In genomic region chr12:32107376-32108267, GRCh38 we compare ENCODE assay signal across 8 cellular contexts. TPM values are rescaled to one million over a fixed set of nuclear protein-coding genes. Genes with fewer than 3 reads are reported as not detected.
DNase-seq lines count a peak whose midpoint lies in the region; ATAC-seq and TF ChIP-seq lines count a peak whose summit lies in the region.

No MANE protein-coding gene starts in this region.

- ATAC-seq in GM18505 (IDR thresholded peaks at IDR 0.05; ENCODE audit: unreplicated experiment) (peak; percentile 2), lower lobe of right lung (peak; percentile 16 to 57), HG03108 (IDR thresholded peaks at IDR 0.05; ENCODE audit: unreplicated experiment) (no peak)
- peak; percentile 51 to 52 for ATAC-seq in activated CD4-positive, CD25-positive, alpha-beta regulatory T cell treated with anti-CD3 and anti-CD28 coated beads, Interleukin-2, amount 50 U/mL, for 24 hours

- DNase-seq in A172 (ENCODE audit: low spot score) (peak; percentile 56), HT1080 (ENCODE audit: low read depth) (peak; percentile 79), choroid plexus epithelial cell (ENCODE audit: low read depth) (peak; percentile 66), lower lobe of right lung (no peak)
- peak; percentile 1 for DNase-seq in stimulated activated CD8-positive, alpha-beta memory T cell treated with anti-CD3 and anti-CD28 coated beads, Interleukin-4, amount 100 ng/mL, for 24 hours (ENCODE audit: low read depth)

- peak; percentile 19 for TF ChIP-seq POLR2A in GM18505 (IDR thresholded peaks at IDR 0.05; ENCODE audit: borderline replicate concordance, extremely low read depth, insufficient read depth, insufficient read length)

- H3K4me3 ChIP-seq in choroid plexus epithelial cell (ENCODE audit: low read depth, low read length) (peak overlapping the region; percentile 82), lower lobe of right lung (peak overlapping the region; percentile 99)

- TF ChIP-seq CTCF in choroid plexus epithelial cell (conservative IDR thresholded peaks at IDR 0.05; ENCODE audit: low read depth, low read length) (no peak), lower lobe of right lung (IDR thresholded peaks at IDR 0.05) (no peak)

- peaks cover 23% of the 10 kb centered on the region for H3K4me1 ChIP-seq in lower lobe of right lung

- intact Hi-C loops in lower lobe of right lung (cut with DNase I), result no loop called here

- no peaks in the 10 kb centered on the region for H3K27me3 ChIP-seq in lower lobe of right lung (ENCODE audit: low read depth)

- H3K27ac ChIP-seq in lower lobe of right lung, result peak overlapping the region; percentile 82

- no peaks in the 10 kb centered on the region for H3K9me3 ChIP-seq in lower lobe of right lung

- no peaks in the 10 kb centered on the region for H3K36me3 ChIP-seq in lower lobe of right lung

RNA-seq across cellular contexts. Expression of gene BICD1, which starts 1.0 kb away (rescaled TPM):
- 6.6 and 10.0 TPM in 2 replicates for total RNA-seq in A172 (2014; rRNA removed; shearing (Covaris generic))
- total RNA-seq in HT1080 (2014; rRNA removed; shearing (Covaris generic)), result 19.3 and 19.5 TPM in 2 replicates
- 20.0 and 24.3 TPM in 2 replicates for polyA plus RNA-seq in HT1080 (2015; cell fraction: cytosol; rRNA removed)
- polyA plus RNA-seq in HT1080 (2015; cell fraction: nucleus; rRNA removed), result 27.3 and 29.0 TPM in 2 replicates
- total RNA-seq in lower lobe of right lung, result 11.0 TPM
